In the genomic region with DNA sequence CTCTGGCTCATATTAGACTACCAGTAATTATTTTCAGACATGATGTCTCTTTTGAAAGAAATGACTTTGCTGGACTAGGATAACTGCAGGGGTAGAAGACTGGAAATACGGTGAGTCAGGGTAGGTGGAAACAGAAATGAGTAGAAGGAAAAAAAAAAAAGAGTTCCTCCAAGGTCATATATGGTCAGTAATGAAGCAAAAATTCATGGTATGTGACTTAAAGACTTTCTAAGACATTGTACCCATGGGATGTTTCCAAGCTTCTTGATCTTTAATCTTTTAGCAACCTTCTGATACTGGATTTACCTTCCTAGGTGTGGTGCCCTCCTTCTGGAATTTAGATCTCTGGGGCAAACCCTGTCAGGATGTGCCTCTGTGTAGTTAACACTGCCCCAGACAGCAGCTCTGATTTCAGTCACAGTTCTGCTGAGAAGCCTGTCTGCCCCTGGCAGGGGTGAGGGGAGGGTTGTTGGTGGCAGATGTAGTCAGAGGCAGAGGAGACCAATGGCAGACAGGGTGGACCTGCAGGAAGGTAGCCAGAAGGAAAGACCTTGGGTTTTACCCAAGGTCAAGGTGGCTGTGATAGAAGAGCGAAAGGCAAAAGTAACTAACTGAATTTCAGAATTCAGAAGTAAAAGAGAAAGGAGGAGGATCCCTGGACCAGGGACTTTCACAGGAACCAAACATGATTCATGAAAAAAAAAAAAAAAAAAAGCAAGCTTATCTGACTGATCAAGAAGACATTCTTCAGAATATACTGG, we compare ENCODE assay signal across 11 cellular contexts. TPM values are rescaled to one million over a fixed set of nuclear protein-coding genes. Genes with fewer than 3 reads are reported as not detected.
DNase-seq lines count a peak whose midpoint lies in the region; ATAC-seq and TF ChIP-seq lines count a peak whose summit lies in the region.
"Had no signal": no experiment of that assay in that cellular context is flagged by ENCODE, and none has a peak within 500 bp of the region (broad histone marks: within the 10 kb centered on the region; RNA-seq: fewer than 3 reads in every experiment).

No MANE protein-coding gene starts in this region.

- RAD21 ChIA-PET in HCT116 (lab: Charles Lee; ENCODE audit: low non-redundant PET in 1 of 2, low total read pairs in 2 of 2, uncharacterized antibody in 2 of 2, unreplicated experiment in 2 of 2) = no interaction called here

- H3K4me1 ChIP-seq in HCT116 (ENCODE audit: control insufficient read depth in 1 of 2, insufficient read depth in 2 of 2, low read length in 2 of 2) (peaks cover 12 to 35% of the 10 kb centered on the region in 2 experiments), SJSA1 (replicated peaks) (peaks cover 77% of the 10 kb centered on the region), fibroblast of lung (ENCODE audit: control insufficient read depth, extremely low read depth, insufficient read depth, low read length) (peaks cover 30% of the 10 kb centered on the region), skeletal muscle satellite cell (ENCODE audit: control insufficient read depth, insufficient read depth, low read length) (peaks cover 62% of the 10 kb centered on the region), stomach (no peaks in the 10 kb centered on the region)

- no peaks in the 10 kb centered on the region for H3K36me3 ChIP-seq in HCT116 (ENCODE audit: control insufficient read depth in 1 of 2, insufficient read depth in 2 of 2, low read length in 2 of 2)
- H3K36me3 ChIP-seq in SJSA1 = peaks cover 58% of the 10 kb centered on the region
- H3K36me3 ChIP-seq in fibroblast of lung (ENCODE audit: control insufficient read depth, insufficient read depth, low read length) = no peaks in the 10 kb centered on the region
- H3K36me3 ChIP-seq in skeletal muscle satellite cell (ENCODE audit: insufficient read depth, low read length) = peaks cover 45% of the 10 kb centered on the region
- H3K36me3 ChIP-seq in stomach = peaks cover 0 to 10% (median 4%) of the 10 kb centered on the region in 4 donors

- WGBS in stomach, 5 donors = 88 to 91% (median 91%) methylated on average over 2 of the region's 2 CpGs

- POLR2A ChIA-PET in HCT116 (lab: Charles Lee) = no interaction called here

- no peak overlapping the region for H3K4me3 ChIP-seq in HCT116 (replicated peaks in 1 of 2; ENCODE audit: low read depth in 1 of 2, low read length in 2 of 2)
- H3K4me3 ChIP-seq in SJSA1 = no peak overlapping the region
- H3K4me3 ChIP-seq in fibroblast of lung (replicated peaks in 1 of 4; ENCODE audit: control extremely low read depth in 1 of 4, insufficient read depth in 1 of 4, low read depth in 3 of 4, low read length in 4 of 4) = no peak overlapping the region
- no peak overlapping the region for H3K4me3 ChIP-seq in skeletal muscle satellite cell (ENCODE audit: low read length)
- no peak overlapping the region for H3K4me3 ChIP-seq in stomach

- TF ChIP-seq EP300 in stomach (IDR thresholded peaks at IDR 0.05) = no peak

- H4K20me1 ChIP-seq in HCT116 (ENCODE audit: insufficient read depth) = no peaks in the 10 kb centered on the region
- no peaks in the 10 kb centered on the region for H4K20me1 ChIP-seq in fibroblast of lung (ENCODE audit: control insufficient read depth, extremely low read depth, insufficient read depth, low read length)

- peak overlapping the region; percentile 54 for H3K4me2 ChIP-seq in HCT116 (ENCODE audit: low read length)
- peak overlapping the region; percentile 53 for H3K4me2 ChIP-seq in fibroblast of lung (ENCODE audit: extremely low read depth, insufficient read depth, low read length)
- H3K4me2 ChIP-seq in skeletal muscle satellite cell (ENCODE audit: low read length) = peak overlapping the region; percentile 54

- no peaks in the 10 kb centered on the region for H3K9me2 ChIP-seq in HCT116 (ENCODE audit: insufficient read depth)

- no peak for TF ChIP-seq RAD21 in HCT116 (IDR thresholded peaks at IDR 0.05; ENCODE audit: low read depth)

- H2AFZ ChIP-seq in HCT116 (ENCODE audit: low read depth, low read length, poor library complexity, severe bottlenecking) = no peak overlapping the region
- no peak overlapping the region for H2AFZ ChIP-seq in fibroblast of lung (ENCODE audit: low read length)

- H3K27ac ChIP-seq in HCT116 (ENCODE audit: low read depth, low read length) (no peak overlapping the region), SJSA1 (peak overlapping the region; percentile 98), fibroblast of lung (ENCODE audit: insufficient read depth, low read length) (peak overlapping the region; percentile 90), stomach (no peak overlapping the region)

- H3K9ac ChIP-seq in HCT116 (ENCODE audit: low read length) (peak overlapping the region; percentile 23; the same call in 1 of the 2 replicates), fibroblast of lung (ENCODE audit: insufficient read depth, low read length) (peak overlapping the region; percentile 38), skeletal muscle satellite cell (ENCODE audit: low read depth, low read length) (peak overlapping the region; percentile 81)

- DNase-seq in HCT116 (ENCODE audit: low read depth, low spot score) (no peak), SJSA1 (ENCODE audit: low read depth in 1 of 2, low spot score in 2 of 2) (peak in 1 of 2 experiments; percentile 74), fibroblast of lung (ENCODE audit: low read depth in 2 of 2) (peak; percentile 42 to 73), stomach (no peak)
- DNase-seq: activated naive CD8-positive, alpha-beta T cell treated with anti-CD3 and anti-CD28 coated beads, Interleukin-2, amount 50 U/mL, for 24 hours; DMS79 treated with DMSO at 0.1 percent for 48 hours; kidney; NCI-H1417 treated with DMSO at 0.1 percent for 48 hours had no signal

- CTCF ChIA-PET in HCT116 (lab: Charles Lee) = interaction anchor here (1.9 kb wide), 1 partner anchor 23 kb away, joined by 6 read pairs; no protein-coding TSS in a partner anchor

- ATAC-seq in HCT116 (peak; percentile 65), GM18873 (IDR thresholded peaks at IDR 0.05; ENCODE audit: low FRiP score, unreplicated experiment) (no peak), HG03025 (IDR thresholded peaks at IDR 0.05; ENCODE audit: low FRiP score, unreplicated experiment) (no peak)

- no peaks in the 10 kb centered on the region for H3K79me2 ChIP-seq in HCT116 (ENCODE audit: insufficient read depth, low read length)
- H3K79me2 ChIP-seq in fibroblast of lung (ENCODE audit: control insufficient read depth, insufficient read depth, low read length) = peaks cover 3% of the 10 kb centered on the region

- H3K27me3 ChIP-seq in HCT116 (ENCODE audit: insufficient read depth, low read length) = no peaks in the 10 kb centered on the region
- no peaks in the 10 kb centered on the region for H3K27me3 ChIP-seq in SJSA1 (replicated peaks)
- no peaks in the 10 kb centered on the region for H3K27me3 ChIP-seq in fibroblast of lung (ENCODE audit: control insufficient read depth, insufficient read depth, low read length)
- no peaks in the 10 kb centered on the region for H3K27me3 ChIP-seq in skeletal muscle satellite cell (ENCODE audit: control insufficient read depth, insufficient read depth, low read length)
- H3K27me3 ChIP-seq in stomach = no peaks in the 10 kb centered on the region

- no TSS peak for BruUV-seq in HCT116 (replicated peaks; lab: Mats Ljungman, UMichigan)

- no peak for TF ChIP-seq POLR2A in HCT116 (IDR thresholded peaks at IDR 0.05; ENCODE audit: borderline replicate concordance, extremely low read depth, insufficient read depth, insufficient read length)
- no peak for TF ChIP-seq POLR2A in stomach (IDR thresholded peaks at IDR 0.05)

- intact Hi-C loops in HCT116 (cut with micrococcal nuclease) = no loop called here
- intact Hi-C loops in stomach (cut with DNase I; ENCODE audit: low total_unique reads) = no loop called here

- H3K9me3 ChIP-seq in HCT116 (ENCODE audit: control insufficient read depth in 1 of 2, insufficient read depth in 1 of 2, low read depth in 1 of 2, low read length in 2 of 2) (no peaks in the 10 kb centered on the region), SJSA1 (replicated peaks) (no peaks in the 10 kb centered on the region), fibroblast of lung (ENCODE audit: control insufficient read depth, insufficient read depth, low read depth, low read length) (no peaks in the 10 kb centered on the region), skeletal muscle satellite cell (replicated peaks; ENCODE audit: low read length) (no peaks in the 10 kb centered on the region), stomach (no peaks in the 10 kb centered on the region)

- TF ChIP-seq CTCF in HCT116 (IDR thresholded peaks at IDR 0.05 in 2 of 3, conservative IDR thresholded peaks at IDR 0.05 in 1 of 3; ENCODE audit: borderline replicate concordance in 1 of 3, insufficient read depth in 1 of 3, low read depth in 2 of 3, low read length in 2 of 3) = no peak
- no peak for TF ChIP-seq CTCF in fibroblast of lung (conservative IDR thresholded peaks at IDR 0.05 in 1 of 2, IDR thresholded peaks at IDR 0.05 in 1 of 2; ENCODE audit: low read depth in 1 of 2, low read length in 2 of 2)
- TF ChIP-seq CTCF in stomach (IDR thresholded peaks at IDR 0.05) = no peak

TF ChIP-seq in HCT116, 20 proteins besides CTCF, POLR2A, EP300 and RAD21 (continues in another document):
- TF ChIP-seq, protein P1, sequence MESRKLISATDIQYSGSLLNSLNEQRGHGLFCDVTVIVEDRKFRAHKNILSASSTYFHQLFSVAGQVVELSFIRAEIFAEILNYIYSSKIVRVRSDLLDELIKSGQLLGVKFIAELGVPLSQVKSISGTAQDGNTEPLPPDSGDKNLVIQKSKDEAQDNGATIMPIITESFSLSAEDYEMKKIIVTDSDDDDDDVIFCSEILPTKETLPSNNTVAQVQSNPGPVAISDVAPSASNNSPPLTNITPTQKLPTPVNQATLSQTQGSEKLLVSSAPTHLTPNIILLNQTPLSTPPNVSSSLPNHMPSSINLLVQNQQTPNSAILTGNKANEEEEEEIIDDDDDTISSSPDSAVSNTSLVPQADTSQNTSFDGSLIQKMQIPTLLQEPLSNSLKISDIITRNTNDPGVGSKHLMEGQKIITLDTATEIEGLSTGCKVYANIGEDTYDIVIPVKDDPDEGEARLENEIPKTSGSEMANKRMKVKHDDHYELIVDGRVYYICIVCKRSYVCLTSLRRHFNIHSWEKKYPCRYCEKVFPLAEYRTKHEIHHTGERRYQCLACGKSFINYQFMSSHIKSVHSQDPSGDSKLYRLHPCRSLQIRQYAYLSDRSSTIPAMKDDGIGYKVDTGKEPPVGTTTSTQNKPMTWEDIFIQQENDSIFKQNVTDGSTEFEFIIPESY (IDR thresholded peaks at IDR 0.05; ENCODE audit: extremely low read depth, insufficient replicate concordance, low read length) = no peak
- TF ChIP-seq CBX3 (IDR thresholded peaks at IDR 0.05; ENCODE audit: low read depth) (no peak), YY1 (IDR thresholded peaks at IDR 0.05; ENCODE audit: extremely low read depth, insufficient replicate concordance, low read depth, low read length) (no peak)

RNA-seq across cellular contexts. Expression of a gene that starts 44.1 kb away (rescaled TPM):
- 33.8 TPM for total RNA-seq in HCT116 (2021; ENCODE audit: unreplicated experiment)
- polyA plus RNA-seq in HCT116 (2012) = 10.7 and 12.1 TPM in 2 replicates
- 26.8 and 31.9 TPM in 2 replicates for total RNA-seq in SJSA1 (2014; rRNA removed; shearing (Covaris generic))
- total RNA-seq in fibroblast of lung = 21.3 and 30.2 TPM in 2 replicates
- 18.8 and 20.1 TPM in 2 replicates for polyA plus RNA-seq in fibroblast of lung
- polyA plus RNA-seq in fibroblast of lung (2012) = 20.1 and 20.2 TPM in 2 replicates
- 13.4 and 17.8 TPM in 2 replicates for polyA minus RNA-seq in fibroblast of lung (ENCODE audit: low replicate concordance)
- 31.7 and 38.4 TPM in 2 replicates for total RNA-seq in skeletal muscle satellite cell (2012; rRNA removed)
- total RNA-seq in stomach = 10 to 100 TPM in 4 of 5 donors, 1 to 10 TPM in 1; 6.1 to 42.7 (median 38.5) TPM
- 10 to 100 TPM in 1 of 3 donors, 1 to 10 TPM in 2; 8.1 to 23.4 (median 9.9) TPM for polyA plus RNA-seq in stomach

Comparison
In these comparisons a context has a peak if more than half of its experiments do, and no peak if none do; other contexts are left out.
1. DNase-seq: peak in fibroblast of lung (2 of 2); none in HCT116 (single experiment) and stomach (single experiment).
2. H3K27ac ChIP-seq: peak in SJSA1 (single experiment) and fibroblast of lung (single experiment); none in HCT116 (single experiment) and stomach (0 of 5).
3. H3K9ac ChIP-seq: peak in every context shown above with its lines; median percentile 81 in skeletal muscle satellite cell; 38 in fibroblast of lung; 23 in HCT116.
4. Peak in every context shown above with its lines, with median percentiles within 50 percentile points of each other: H3K4me2 ChIP-seq.